In genomic region chr9:129890718-129891299, GRCh38 we compare ENCODE assay signal across 8 cellular contexts. TPM values are rescaled to one million over a fixed set of nuclear protein-coding genes. Genes with fewer than 3 reads are reported as not detected.
A peak's percentile ranks its signal among the peaks of the same experiment; 100 is the strongest.
DNase-seq lines count a peak whose midpoint lies in the region; ATAC-seq and TF ChIP-seq lines count a peak whose summit lies in the region.
"Not testable (repeated sequence)": the region's sequence is repeated elsewhere in the genome, so short reads cannot be mapped to it uniquely, and the experiment has no call there.

No MANE protein-coding gene starts in this region.

- H3K27ac Mint-ChIP-seq in WTC11: peak overlapping the region; percentile 84
- peak overlapping the region; percentile 99 for H3K27ac Mint-ChIP-seq in activated naive CD4-positive, alpha-beta T cell treated with anti-CD3 and anti-CD28 coated beads, Interleukin-2, amount 10 ng/mL, durations not matched to agents 7 days and 5 days

- H3K36me3 ChIP-seq in BLaER1 treated with 17β-estradiol and CSF1 and Interleukin-3, amounts not matched to agents 10 nM and 100 nM: peaks cover 0 to 31% (median 0%) of the 10 kb centered on the region in 11 experiments; a peak in 8 of 22 replicates
- not testable (repeated sequence) for H3K36me3 ChIP-seq in effector memory CD4-positive, alpha-beta T cell (ENCODE audit: control insufficient read depth, insufficient read depth, low read length); right lobe of liver; prostate gland
- H3K36me3 ChIP-seq in tibial artery: peaks cover 20 to 46% (median 44%) of the 10 kb centered on the region in 3 donors

- 75% methylated on average over 13 of the region's 14 CpGs for WGBS in right lobe of liver (ENCODE audit: insufficient coverage, low coverage, low lambda C conversion rate, missing lambda C conversion rate)
- 74% methylated on average over 14 of the region's 14 CpGs for WGBS in prostate gland

- H3K9me3 Mint-ChIP-seq in WTC11; activated naive CD4-positive, alpha-beta T cell treated with anti-CD3 and anti-CD28 coated beads, Interleukin-2, amount 10 ng/mL, durations not matched to agents 7 days and 5 days: not testable (repeated sequence)

- H3K9me3 ChIP-seq in BLaER1 treated with 17β-estradiol and CSF1 and Interleukin-3, amounts not matched to agents 10 nM and 100 nM (replicated peaks in 1 of 11); effector memory CD4-positive, alpha-beta T cell (ENCODE audit: control insufficient read depth, low read length); right lobe of liver; prostate gland; tibial artery: not testable (repeated sequence)

- H3K27ac ChIP-seq in BLaER1 treated with 17β-estradiol and CSF1 and Interleukin-3, amounts not matched to agents 10 nM and 100 nM: peak overlapping the region; percentile 41 to 88 (median 81); a peak in 20 of 22 replicates
- H3K27ac ChIP-seq in HL-60 (replicated peaks) (peak overlapping the region; percentile 94), right lobe of liver (peak overlapping the region in 2 of 3 donors; percentile 43 to 51), prostate gland (peak overlapping the region; percentile 22 to 41), tibial artery (peak overlapping the region; percentile 17 to 68)
- peak overlapping the region; percentile 99 for H3K27ac ChIP-seq in effector memory CD4-positive, alpha-beta T cell (ENCODE audit: insufficient read depth, low read length, poor library complexity, severe bottlenecking)

- peak overlapping the region; percentile 73 for H3K4me3 Mint-ChIP-seq in WTC11
- H3K4me3 Mint-ChIP-seq in activated naive CD4-positive, alpha-beta T cell treated with anti-CD3 and anti-CD28 coated beads, Interleukin-2, amount 10 ng/mL, durations not matched to agents 7 days and 5 days: peak overlapping the region; percentile 79

- not testable (repeated sequence) for H3K27me3 ChIP-seq in BLaER1 treated with 17β-estradiol and CSF1 and Interleukin-3, amounts not matched to agents 10 nM and 100 nM; HL-60 (ENCODE audit: insufficient read depth, poor library complexity, severe bottlenecking); effector memory CD4-positive, alpha-beta T cell (replicated peaks; ENCODE audit: control insufficient read depth, insufficient read depth, low read length, poor library complexity, severe bottlenecking); right lobe of liver; prostate gland (replicated peaks; ENCODE audit: insufficient read depth); tibial artery

- POLR2A ChIA-PET in WTC11 (lab: Charles Lee): interaction anchor here (0.6 kb wide), 1 partner anchor 17 kb away, joined by 6 read pairs; no protein-coding TSS in a partner anchor

- H3K4me2 ChIP-seq in BLaER1 treated with 17β-estradiol and CSF1 and Interleukin-3, amounts not matched to agents 10 nM and 100 nM: peak overlapping the region; percentile 87 to 99 (median 97)

- not testable (repeated sequence) for TF ChIP-seq POLR2A in right lobe of liver (IDR thresholded peaks at IDR 0.05); prostate gland (IDR thresholded peaks at IDR 0.05)

- DNase-seq in HL-60 (ENCODE audit: low read depth in 1 of 2, low spot score in 1 of 2); WTC11 (ENCODE audit: low spot score); activated naive CD4-positive, alpha-beta T cell treated with anti-CD3 and anti-CD28 coated beads, Interleukin-2, amount 10 ng/mL, durations not matched to agents 7 days and 5 days; effector memory CD4-positive, alpha-beta T cell; right lobe of liver; prostate gland (ENCODE audit: low spot score); tibial artery: not testable (repeated sequence)

- CTCF ChIA-PET in WTC11 (lab: Charles Lee): not testable (repeated sequence)
- CTCF ChIA-PET in activated naive CD4-positive, alpha-beta T cell treated with anti-CD3 and anti-CD28 coated beads, Interleukin-2, amount 10 ng/mL, durations not matched to agents 7 days and 5 days (lab: Charles Lee): interaction anchor here (0.9 kb wide), 1 partner anchor 43 kb away, joined by 3 read pairs; no protein-coding TSS in a partner anchor

- not testable (repeated sequence) for H3K27me3 Mint-ChIP-seq in WTC11 (ENCODE audit: low read depth); activated naive CD4-positive, alpha-beta T cell treated with anti-CD3 and anti-CD28 coated beads, Interleukin-2, amount 10 ng/mL, durations not matched to agents 7 days and 5 days

- intact Hi-C loops in right lobe of liver (cut with DNase I); prostate gland (cut with DNase I); tibial artery (cut with DNase I; ENCODE audit: low total_unique reads): not testable (repeated sequence)

- H3K4me3 ChIP-seq in BLaER1 treated with 17β-estradiol and CSF1 and Interleukin-3, amounts not matched to agents 10 nM and 100 nM: peak overlapping the region in 6 of 10 experiments; percentile 31 to 56 (median 37); a peak in 9 of 20 replicates
- H3K4me3 ChIP-seq in HL-60 (replicated peaks; ENCODE audit: insufficient read depth, low read length): peak overlapping the region; percentile 39
- peak overlapping the region; percentile 46 for H3K4me3 ChIP-seq in effector memory CD4-positive, alpha-beta T cell (ENCODE audit: insufficient read depth, low read depth, low read length, poor library complexity, severe bottlenecking)
- not testable (repeated sequence) for H3K4me3 ChIP-seq in right lobe of liver, prostate gland, tibial artery

- peaks cover 52% of the 10 kb centered on the region for H3K4me1 Mint-ChIP-seq in WTC11
- H3K4me1 Mint-ChIP-seq in activated naive CD4-positive, alpha-beta T cell treated with anti-CD3 and anti-CD28 coated beads, Interleukin-2, amount 10 ng/mL, durations not matched to agents 7 days and 5 days: peaks cover 96% of the 10 kb centered on the region

- H3K9ac ChIP-seq in BLaER1 treated with 17β-estradiol and CSF1 and Interleukin-3, amounts not matched to agents 10 nM and 100 nM: peak overlapping the region in 10 of 11 experiments; percentile 59 to 77 (median 72); a peak in 19 of 22 replicates

- peaks cover 14% of the 10 kb centered on the region for H3K36me3 Mint-ChIP-seq in WTC11
- H3K36me3 Mint-ChIP-seq in activated naive CD4-positive, alpha-beta T cell treated with anti-CD3 and anti-CD28 coated beads, Interleukin-2, amount 10 ng/mL, durations not matched to agents 7 days and 5 days: peaks cover 63% of the 10 kb centered on the region

- H4K20me1 ChIP-seq in BLaER1 treated with 17β-estradiol and CSF1 and Interleukin-3, amounts not matched to agents 10 nM and 100 nM: not testable (repeated sequence)

- H3K4me1 ChIP-seq in BLaER1 treated with 17β-estradiol and CSF1 and Interleukin-3, amounts not matched to agents 10 nM and 100 nM: peaks cover 78 to 96% (median 90%) of the 10 kb centered on the region in 10 experiments
- peaks cover 85% of the 10 kb centered on the region for H3K4me1 ChIP-seq in effector memory CD4-positive, alpha-beta T cell (ENCODE audit: control insufficient read depth, insufficient read depth, low read length, poor library complexity, severe bottlenecking)
- H3K4me1 ChIP-seq in right lobe of liver; prostate gland (replicated peaks): not testable (repeated sequence)
- peaks cover 0 to 36% (median 25%) of the 10 kb centered on the region in 4 donors for H3K4me1 ChIP-seq in tibial artery

- TF ChIP-seq CTCF in HL-60 (IDR thresholded peaks at IDR 0.05; ENCODE audit: insufficient read depth, low read length); WTC11 (IDR thresholded peaks at IDR 0.05); right lobe of liver (IDR thresholded peaks at IDR 0.05); prostate gland (IDR thresholded peaks at IDR 0.05); tibial artery (IDR thresholded peaks at IDR 0.05): not testable (repeated sequence)

- not testable (repeated sequence) for ATAC-seq in WTC11, right lobe of liver

TF ChIP-seq in WTC11, 78 proteins besides CTCF, POLR2A, EP300 and RAD21:
- TF ChIP-seq ZNF121 (CRISPR knock-in tag; IDR thresholded peaks at IDR 0.05): peak; percentile 88

RNA-seq across cellular contexts. Expression of gene USP20, which starts 55.6 kb away (rescaled TPM):
- total RNA-seq in WTC11 (2021) (23.7 to 29.3 TPM (median 24.0 TPM) in 3 replicates), right lobe of liver (10 to 100 TPM in 4 of 6 experiments, 1 to 10 TPM in 2; 7.5 to 14.0 (median 10.8) TPM), prostate gland (10 to 100 TPM; 34.8 to 53.5 TPM)

RNA-seq across cellular contexts. Expression of gene C9orf78, which starts 55.7 kb away (rescaled TPM):
- total RNA-seq in WTC11 (2021): 34.1 to 36.8 TPM (median 36.4 TPM) in 3 replicates
- total RNA-seq in right lobe of liver: 10 to 100 TPM; 25.2 to 39.8 (median 33.5) TPM
- 10 to 100 TPM; 63.7 to 76.8 TPM for total RNA-seq in prostate gland

Comparison
In these comparisons a context has a peak if more than half of its experiments do, and no peak if none do; other contexts are left out.
1. H3K27ac ChIP-seq: peak in every context shown above with its lines; median percentile 99 in effector memory CD4-positive, alpha-beta T cell; 94 in HL-60; 81 in BLaER1 treated with 17β-estradiol and CSF1 and Interleukin-3, amounts not matched to agents 10 nM and 100 nM; 47 in right lobe of liver; 42 in tibial artery; 32 in prostate gland.